ENCODE assay signal across 1 cellular context in the genomic region with DNA sequence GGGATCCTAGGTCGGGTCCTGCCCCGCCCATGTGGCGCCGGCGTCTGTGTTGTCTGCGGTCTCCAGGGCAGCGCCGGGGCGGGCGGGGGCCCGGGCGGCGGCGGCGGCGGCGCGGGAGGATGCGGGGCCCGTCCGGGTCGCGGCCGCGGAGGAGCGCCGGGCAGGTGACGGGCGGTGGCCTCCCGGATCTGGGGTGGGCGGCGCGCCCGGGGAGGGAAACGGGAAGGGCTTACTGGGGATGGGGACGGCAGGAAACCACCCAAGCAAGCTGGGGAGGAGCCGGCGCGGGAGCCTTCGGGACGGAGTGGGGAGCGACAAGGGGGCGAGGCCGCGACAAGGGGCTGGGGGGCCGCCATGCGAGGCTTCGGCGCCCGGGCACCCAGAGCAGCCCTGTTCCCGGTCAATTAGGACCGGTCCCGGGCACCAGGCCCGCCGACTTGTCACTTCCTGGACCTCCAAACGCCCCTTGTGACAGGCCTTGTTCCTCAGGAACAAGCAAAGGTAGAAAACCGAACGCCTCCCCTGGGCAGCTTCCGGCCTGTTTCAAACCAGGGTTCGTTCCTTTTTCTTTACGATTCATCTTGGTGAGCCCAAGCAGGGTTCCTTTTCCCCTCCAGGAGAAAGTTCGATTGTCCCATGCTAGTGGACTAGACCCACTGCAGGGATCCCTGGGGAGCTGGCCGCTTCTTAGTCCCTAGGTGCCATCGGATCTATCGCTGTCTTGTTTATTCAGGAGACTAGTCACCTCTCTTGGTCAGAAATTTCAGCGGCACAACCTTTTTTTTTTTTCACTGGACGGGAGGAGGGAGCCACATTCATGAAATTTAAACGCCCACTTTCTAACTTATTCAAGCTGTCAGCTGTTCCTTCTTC.
TF ChIP-seq lines count a peak whose summit lies in the region.

No MANE protein-coding gene starts in this region.

TF ChIP-seq in GM23338, 12 proteins besides CTCF, POLR2A, EP300 and RAD21 (continued from another document):
- TF ChIP-seq, protein P1, sequence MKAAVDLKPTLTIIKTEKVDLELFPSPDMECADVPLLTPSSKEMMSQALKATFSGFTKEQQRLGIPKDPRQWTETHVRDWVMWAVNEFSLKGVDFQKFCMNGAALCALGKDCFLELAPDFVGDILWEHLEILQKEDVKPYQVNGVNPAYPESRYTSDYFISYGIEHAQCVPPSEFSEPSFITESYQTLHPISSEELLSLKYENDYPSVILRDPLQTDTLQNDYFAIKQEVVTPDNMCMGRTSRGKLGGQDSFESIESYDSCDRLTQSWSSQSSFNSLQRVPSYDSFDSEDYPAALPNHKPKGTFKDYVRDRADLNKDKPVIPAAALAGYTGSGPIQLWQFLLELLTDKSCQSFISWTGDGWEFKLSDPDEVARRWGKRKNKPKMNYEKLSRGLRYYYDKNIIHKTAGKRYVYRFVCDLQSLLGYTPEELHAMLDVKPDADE (IDR thresholded peaks at IDR 0.05) = 0 out of 2 replicates have a peak, but pooled peaks have one; percentile 19
- TF ChIP-seq JUNB (IDR thresholded peaks at IDR 0.05; ENCODE audit: unreplicated experiment) (no peak), EZH2 (IDR thresholded peaks at IDR 0.05; ENCODE audit: low read depth, unreplicated experiment) (no peak)
